26 cellular contexts compared by ENCODE assay signal in genomic region chr10:71297343-71297742, GRCh38.
"Had no signal": no experiment of that assay in that cellular context is flagged by ENCODE, and none has a peak within 500 bp of the region (broad histone marks: within the 10 kb centered on the region; RNA-seq: fewer than 3 reads in every experiment).

No MANE protein-coding gene starts in this region.

- H3K36me3 Mint-ChIP-seq: naive thymus-derived CD4-positive, alpha-beta T cell; neural progenitor cell; stimulated activated memory B cell treated with anti-CD40 and anti-IgM and Interleukin-4, amounts not matched to agents 10 μg/mL and 1 μg/mL and 100 μg/mL, for 72 hours had no signal

- H3K27me3 ChIP-seq: esophagus muscularis mucosa, gastroesophageal sphincter, heart left ventricle, hepatocyte, left lung, neural progenitor cell, sigmoid colon, testis, tibial artery had no signal

- H3K9me3 Mint-ChIP-seq: nephron; neural progenitor cell; stimulated activated memory B cell treated with anti-CD40 and anti-IgM and Interleukin-4, amounts not matched to agents 10 μg/mL and 1 μg/mL and 100 μg/mL, for 72 hours; type B pancreatic cell had no signal

- H3K27ac Mint-ChIP-seq: naive thymus-derived CD4-positive, alpha-beta T cell; nephron; neural progenitor cell; stimulated activated memory B cell treated with anti-CD40 and anti-IgM and Interleukin-4, amounts not matched to agents 10 μg/mL and 1 μg/mL and 100 μg/mL, for 72 hours had no signal

- H3K4me1 ChIP-seq: esophagus muscularis mucosa, gastroesophageal sphincter, heart left ventricle, neural progenitor cell, parathyroid adenoma, prostate gland, sigmoid colon had no signal

- H3K27me3 Mint-ChIP-seq: type B pancreatic cell had no signal

- H3K4me3 Mint-ChIP-seq: naive thymus-derived CD4-positive, alpha-beta T cell; nephron; neural progenitor cell; stimulated activated memory B cell treated with anti-CD40 and anti-IgM and Interleukin-4, amounts not matched to agents 10 μg/mL and 1 μg/mL and 100 μg/mL, for 72 hours; type B pancreatic cell had no signal

- H3K4me2 ChIP-seq: hepatocyte, neural progenitor cell had no signal

- H3K36me3 ChIP-seq: neural progenitor cell, prostate gland, sigmoid colon had no signal

- DNase-seq: dermis blood vessel endothelial cell; effector memory CD4-positive, alpha-beta T cell; foreskin keratinocyte; heart left ventricle; left cardiac atrium; mammary epithelial cell; mesendoderm; midbrain; naive thymus-derived CD4-positive, alpha-beta T cell; sigmoid colon; spleen; stimulated activated CD4-positive, alpha-beta T cell treated with anti-CD3 and anti-CD28 coated beads, Interleukin-4, amount 100 ng/mL, for 4 hours; stimulated activated naive CD8-positive, alpha-beta T cell treated with anti-CD3 and anti-CD28 coated beads, Interleukin-15, Interleukin-2, amounts not matched to agents 100 U/mL and 50 U/mL, for 24 hours; testis; tibial artery had no signal

- H3K4me1 Mint-ChIP-seq: nephron had no signal

- H3K27ac ChIP-seq: esophagus muscularis mucosa, foreskin keratinocyte, gastroesophageal sphincter, heart left ventricle, hepatocyte, left lung, neural progenitor cell, parathyroid adenoma, prostate gland, sigmoid colon, spleen, testis, tibial artery had no signal

- H3K9ac ChIP-seq: neural progenitor cell, parathyroid adenoma had no signal

- ATAC-seq: foreskin keratinocyte; gastroesophageal sphincter; heart left ventricle; left cardiac atrium; left lung; naive thymus-derived CD4-positive, alpha-beta T cell; right cardiac atrium; stimulated activated memory B cell treated with anti-CD40 and anti-IgM and Interleukin-4, amounts not matched to agents 10 μg/mL and 1 μg/mL and 100 μg/mL, for 72 hours; stimulated activated naive CD8-positive, alpha-beta T cell treated with anti-CD3 and anti-CD28 coated beads, Interleukin-15, Interleukin-2, amounts not matched to agents 100 U/mL and 50 U/mL, for 24 hours had no signal

- H3K9me3 ChIP-seq: esophagus muscularis mucosa, gastroesophageal sphincter, heart left ventricle, left lung, prostate gland, sigmoid colon, spleen, testis, tibial artery had no signal

- H3K4me3 ChIP-seq: esophagus muscularis mucosa, gastroesophageal sphincter, heart left ventricle, hepatocyte, left lung, neural progenitor cell, prostate gland, sigmoid colon, spleen, testis, tibial artery had no signal
